In genomic region chr5:143771229-143772001, GRCh38 we compare ENCODE assay signal across 1 cellular context.
TF ChIP-seq lines count a peak whose summit lies in the region.

No MANE protein-coding gene starts in this region.

TF ChIP-seq in HepG2, 621 proteins besides CTCF, POLR2A, EP300 and RAD21:
- TF ChIP-seq ZNF382 (CRISPR knock-in tag; IDR thresholded peaks at IDR 0.05; ENCODE audit: borderline replicate concordance) = no peak
